In genomic region chr11:7571640-7572000, GRCh38 we compare ENCODE assay signal across 8 cellular contexts. TPM values are rescaled to one million over a fixed set of nuclear protein-coding genes. Genes with fewer than 3 reads are reported as not detected.
DNase-seq lines count a peak whose midpoint lies in the region; ATAC-seq and TF ChIP-seq lines count a peak whose summit lies in the region.

No MANE protein-coding gene starts in this region.

- TF ChIP-seq CTCF in GM12874 (IDR thresholded peaks at IDR 0.05; ENCODE audit: insufficient read depth, low read depth, low read length) (peak; percentile 58), natural killer cell (IDR thresholded peaks at IDR 0.05) (no peak)

- H3K36me3 Mint-ChIP-seq in activated naive CD8-positive, alpha-beta T cell treated with anti-CD3 and anti-CD28 coated beads, Interleukin-2, amount 50 U/mL, for 24 hours (ENCODE audit: low read depth): peaks cover 12% of the 10 kb centered on the region
- H3K36me3 Mint-ChIP-seq in natural killer cell: no peaks in the 10 kb centered on the region

- peaks cover 19% of the 10 kb centered on the region for H3K27me3 Mint-ChIP-seq in activated naive CD8-positive, alpha-beta T cell treated with anti-CD3 and anti-CD28 coated beads, Interleukin-2, amount 50 U/mL, for 24 hours
- H3K27me3 Mint-ChIP-seq in natural killer cell (ENCODE audit: low read depth in 2 of 2): peaks cover 0 to 10% of the 10 kb centered on the region in 2 donors

- DNase-seq in A172 (ENCODE audit: low spot score) (peak; percentile 66), NCI-H187 (lab: John Stamatoyannopoulos, UW) (peak; percentile 72 to 87), left cardiac atrium (peak; percentile 62), pulmonary artery endothelial cell (ENCODE audit: low read depth, low spot score) (peak; percentile 17), natural killer cell (no peak)
- peak; percentile 36 for DNase-seq in activated naive CD8-positive, alpha-beta T cell treated with anti-CD3 and anti-CD28 coated beads, Interleukin-2, amount 50 U/mL, for 24 hours
- DNase-seq in activated CD8-positive, alpha-beta memory T cell treated with anti-CD3 and anti-CD28 coated beads, Interleukin-2, amount 50 U/mL, for 48 hours: no peak

- H3K4me1 Mint-ChIP-seq in activated naive CD8-positive, alpha-beta T cell treated with anti-CD3 and anti-CD28 coated beads, Interleukin-2, amount 50 U/mL, for 24 hours: peaks cover 13% of the 10 kb centered on the region
- H3K4me1 Mint-ChIP-seq in natural killer cell: peaks cover 10 to 22% of the 10 kb centered on the region in 2 donors

- no peak overlapping the region for H3K27ac Mint-ChIP-seq in activated naive CD8-positive, alpha-beta T cell treated with anti-CD3 and anti-CD28 coated beads, Interleukin-2, amount 50 U/mL, for 24 hours
- H3K27ac Mint-ChIP-seq in natural killer cell: peak overlapping the region in 1 of 2 donors; percentile 52

- intact Hi-C loops in left cardiac atrium (cut with DNase I) (loop anchor here (5.0 kb wide), 2 partner anchors 86 to 96 kb away; no protein-coding TSS in a partner anchor), natural killer cell (cut with micrococcal nuclease) (no loop called here)

- H3K9me3 Mint-ChIP-seq in activated naive CD8-positive, alpha-beta T cell treated with anti-CD3 and anti-CD28 coated beads, Interleukin-2, amount 50 U/mL, for 24 hours: no peaks in the 10 kb centered on the region
- no peaks in the 10 kb centered on the region for H3K9me3 Mint-ChIP-seq in natural killer cell

- no peak for ATAC-seq in activated naive CD8-positive, alpha-beta T cell treated with anti-CD3 and anti-CD28 coated beads, Interleukin-2, amount 50 U/mL, for 24 hours
- ATAC-seq in left cardiac atrium (peak; percentile 61 to 67), natural killer cell (no peak)

- H3K4me3 Mint-ChIP-seq in activated naive CD8-positive, alpha-beta T cell treated with anti-CD3 and anti-CD28 coated beads, Interleukin-2, amount 50 U/mL, for 24 hours: no peak overlapping the region
- H3K4me3 Mint-ChIP-seq in natural killer cell: no peak overlapping the region

RNA-seq across cellular contexts. Expression of gene PPFIBP2, which starts 57.8 kb away (rescaled TPM):
- total RNA-seq in A172 (2014; rRNA removed; shearing (Covaris generic)): 0.38 and 3.1 TPM in 2 replicates
- total RNA-seq in left cardiac atrium: 10 to 100 TPM; 16.3 to 25.5 TPM
- total RNA-seq in pulmonary artery endothelial cell: 1.6 and 1.7 TPM in 2 replicates
- 10 to 100 TPM; 15.1 to 23.7 (median 23.1) TPM for total RNA-seq in natural killer cell

Comparison
In these comparisons a context has a peak if more than half of its experiments do, and no peak if none do; other contexts are left out.
1. DNase-seq: peak in A172 (single experiment), NCI-H187 (2 of 2), activated naive CD8-positive, alpha-beta T cell treated with anti-CD3 and anti-CD28 coated beads, Interleukin-2, amount 50 U/mL, for 24 hours (single experiment), left cardiac atrium (single experiment) and pulmonary artery endothelial cell (single experiment); none in natural killer cell (single experiment) and activated CD8-positive, alpha-beta memory T cell treated with anti-CD3 and anti-CD28 coated beads, Interleukin-2, amount 50 U/mL, for 48 hours (single experiment).
2. ATAC-seq: peak in left cardiac atrium (2 of 2); none in activated naive CD8-positive, alpha-beta T cell treated with anti-CD3 and anti-CD28 coated beads, Interleukin-2, amount 50 U/mL, for 24 hours (single experiment) and natural killer cell (0 of 3).